Comparison of ENCODE assay signal across 1 cellular context in genomic region chr2:205650450-205650849, GRCh38.
TF ChIP-seq lines count a peak whose summit lies in the region.

No MANE protein-coding gene starts in this region.

TF ChIP-seq in endothelial cell of umbilical vein, 7 proteins besides CTCF, POLR2A, EP300 and RAD21:
- peak; percentile 27 for TF ChIP-seq JUN (IDR thresholded peaks at IDR 0.05; ENCODE audit: borderline replicate concordance, insufficient read depth, insufficient read length, low read depth)
- peak; percentile 68 for TF ChIP-seq FOS (IDR thresholded peaks at IDR 0.05; ENCODE audit: borderline replicate concordance, insufficient read depth, low read length)
- no peak for TF ChIP-seq POLR2AphosphoS5 (IDR thresholded peaks at IDR 0.05; ENCODE audit: insufficient read depth, low read depth, low read length)
